8 cellular contexts compared by ENCODE assay signal in genomic region chr4:54539500-54540029, GRCh38.
DNase-seq lines count a peak whose midpoint lies in the region; ATAC-seq, FAIRE-seq and TF ChIP-seq lines count a peak whose summit lies in the region.

No MANE protein-coding gene starts in this region.

- no peak overlapping the region for H3K27ac Mint-ChIP-seq in activated naive CD8-positive, alpha-beta T cell treated with anti-CD3 and anti-CD28 coated beads, Interleukin-2, amount 50 U/mL, for 24 hours

- H3K4me3 ChIP-seq in right atrium auricular region (peak overlapping the region; percentile 10 to 45), pancreas (peak overlapping the region in 3 of 4 donors; percentile 12 to 36 (median 14))

- no peak for FAIRE-seq in pancreas (lab: Jason Lieb, UNC)
- FAIRE-seq in RCC 7860 (lab: Jason Lieb, UNC), result no peak
- no peak for FAIRE-seq in GM12891 (lab: Jason Lieb, UNC)

- TF ChIP-seq CTCF in right atrium auricular region (IDR thresholded peaks at IDR 0.05) (peak in 1 of 2 donors; percentile 13), pancreas (IDR thresholded peaks at IDR 0.05) (no peak)

- H3K27me3 ChIP-seq in right atrium auricular region (no peaks in the 10 kb centered on the region), pancreas (no peaks in the 10 kb centered on the region)

- H3K9me3 Mint-ChIP-seq in activated naive CD8-positive, alpha-beta T cell treated with anti-CD3 and anti-CD28 coated beads, Interleukin-2, amount 50 U/mL, for 24 hours, result no peaks in the 10 kb centered on the region

- no peaks in the 10 kb centered on the region for H3K36me3 Mint-ChIP-seq in activated naive CD8-positive, alpha-beta T cell treated with anti-CD3 and anti-CD28 coated beads, Interleukin-2, amount 50 U/mL, for 24 hours (ENCODE audit: low read depth)

- peak; percentile 33 for ATAC-seq in activated naive CD8-positive, alpha-beta T cell treated with anti-CD3 and anti-CD28 coated beads, Interleukin-2, amount 50 U/mL, for 24 hours
- ATAC-seq in pancreas (peak; percentile 53 to 94 (median 87)), GM19324 (IDR thresholded peaks at IDR 0.05; ENCODE audit: low FRiP score, unreplicated experiment) (no peak)

- H3K4me3 Mint-ChIP-seq in activated naive CD8-positive, alpha-beta T cell treated with anti-CD3 and anti-CD28 coated beads, Interleukin-2, amount 50 U/mL, for 24 hours, result no peak overlapping the region

- peaks cover 2% of the 10 kb centered on the region for H3K4me1 Mint-ChIP-seq in activated naive CD8-positive, alpha-beta T cell treated with anti-CD3 and anti-CD28 coated beads, Interleukin-2, amount 50 U/mL, for 24 hours

- H3K4me1 ChIP-seq in right atrium auricular region (peaks cover 0 to 8% of the 10 kb centered on the region in 2 donors), pancreas (no peaks in the 10 kb centered on the region)

- H3K27me3 Mint-ChIP-seq in activated naive CD8-positive, alpha-beta T cell treated with anti-CD3 and anti-CD28 coated beads, Interleukin-2, amount 50 U/mL, for 24 hours, result peaks cover 15% of the 10 kb centered on the region

- H3K36me3 ChIP-seq in right atrium auricular region (no peaks in the 10 kb centered on the region), pancreas (no peaks in the 10 kb centered on the region)

- no peak for TF ChIP-seq POLR2A in GM12891 (IDR thresholded peaks at IDR 0.05; ENCODE audit: low read depth, low read length)

- DNase-seq in GM03348 (ENCODE audit: low spot score) (peak; percentile 74), NCI-H1092 (lab: John Stamatoyannopoulos, UW) (peak; percentile 27), right atrium auricular region (ENCODE audit: low spot score) (peak; percentile 65), pancreas (peak; percentile 16 to 77 (median 37)), RCC 7860 (ENCODE audit: low spot score) (no peak), GM12891 (ENCODE audit: insufficient read length, low spot score) (no peak)
- DNase-seq in activated naive CD8-positive, alpha-beta T cell treated with anti-CD3 and anti-CD28 coated beads, Interleukin-2, amount 50 U/mL, for 24 hours, result peak; percentile 4

- 8 to 12% methylated on average over 26 of the region's 26 CpGs for WGBS in pancreas, 2 donors

- intact Hi-C loops in pancreas (cut with DNase I), result no loop called here

- H3K9me3 ChIP-seq in right atrium auricular region (no peaks in the 10 kb centered on the region), pancreas (no peaks in the 10 kb centered on the region)

- H3K27ac ChIP-seq in right atrium auricular region (no peak overlapping the region), pancreas (no peak overlapping the region)

TF ChIP-seq in GM12891, 5 proteins besides CTCF, POLR2A, EP300 and RAD21:
- TF ChIP-seq TAF1 (IDR thresholded peaks at IDR 0.05; ENCODE audit: low read depth, low read length) (no peak), SPI1 (IDR thresholded peaks at IDR 0.05; ENCODE audit: low read depth, low read length) (no peak), PAX5 (IDR thresholded peaks at IDR 0.05; ENCODE audit: insufficient read depth, low read length, severe bottlenecking) (no peak), POLR2AphosphoS5 (IDR thresholded peaks at IDR 0.05; ENCODE audit: low read depth, low read length) (no peak), POU2F2 (IDR thresholded peaks at IDR 0.05; ENCODE audit: low read depth, low read length) (no peak)
TF ChIP-seq in GM12891: peak in this region for 0.

Comparison
In these comparisons a context has a peak if more than half of its experiments do, and no peak if none do; other contexts are left out.
1. DNase-seq: peak in GM03348 (single experiment), NCI-H1092 (single experiment), activated naive CD8-positive, alpha-beta T cell treated with anti-CD3 and anti-CD28 coated beads, Interleukin-2, amount 50 U/mL, for 24 hours (single experiment), right atrium auricular region (single experiment) and pancreas (6 of 6); none in RCC 7860 (single experiment) and GM12891 (single experiment).